ENCODE assay signal across 1 cellular context in the genomic region with DNA sequence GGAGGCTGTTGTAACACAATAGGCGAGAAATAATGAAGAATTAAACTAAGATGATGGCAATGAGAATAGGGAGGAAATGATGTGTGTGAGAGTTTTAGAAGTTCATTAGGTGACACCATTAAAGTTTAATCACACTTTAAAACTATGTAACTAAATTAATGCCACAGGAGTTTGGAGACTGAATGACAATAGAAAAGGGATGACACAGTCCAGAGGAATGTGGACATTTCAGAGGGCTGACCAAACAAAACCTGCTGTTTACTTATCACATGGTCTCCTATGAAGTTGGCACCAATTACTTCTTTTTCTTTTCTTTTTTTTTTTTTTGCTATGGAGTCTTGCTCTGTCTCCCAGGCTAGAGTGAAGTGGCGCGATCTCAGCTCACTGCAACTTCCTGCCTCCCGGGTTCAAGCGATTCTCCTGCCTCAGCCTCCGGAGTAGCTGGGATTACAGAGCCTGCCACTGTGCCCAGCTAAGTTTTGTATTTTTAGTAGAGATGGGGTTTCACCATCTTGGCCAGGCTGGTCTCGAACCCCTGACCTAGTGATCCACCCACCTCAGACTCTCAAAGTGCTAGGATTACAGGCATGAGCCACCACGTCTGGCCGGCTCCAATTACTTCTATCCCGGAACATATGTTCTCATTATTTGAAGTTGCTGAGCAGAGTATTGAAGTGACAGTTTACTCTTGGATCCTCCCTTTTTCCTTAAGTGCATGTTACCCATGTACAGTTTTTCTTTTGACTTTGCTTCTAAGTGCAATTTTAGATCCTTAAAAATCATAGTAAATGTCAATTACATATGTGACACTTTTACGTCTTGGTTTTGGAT.
TF ChIP-seq lines count a peak whose summit lies in the region.

No MANE protein-coding gene starts in this region.

TF ChIP-seq in HepG2, 621 proteins besides CTCF, POLR2A, EP300 and RAD21 (continued from another document and continues in another):
- TF ChIP-seq, protein P1, sequence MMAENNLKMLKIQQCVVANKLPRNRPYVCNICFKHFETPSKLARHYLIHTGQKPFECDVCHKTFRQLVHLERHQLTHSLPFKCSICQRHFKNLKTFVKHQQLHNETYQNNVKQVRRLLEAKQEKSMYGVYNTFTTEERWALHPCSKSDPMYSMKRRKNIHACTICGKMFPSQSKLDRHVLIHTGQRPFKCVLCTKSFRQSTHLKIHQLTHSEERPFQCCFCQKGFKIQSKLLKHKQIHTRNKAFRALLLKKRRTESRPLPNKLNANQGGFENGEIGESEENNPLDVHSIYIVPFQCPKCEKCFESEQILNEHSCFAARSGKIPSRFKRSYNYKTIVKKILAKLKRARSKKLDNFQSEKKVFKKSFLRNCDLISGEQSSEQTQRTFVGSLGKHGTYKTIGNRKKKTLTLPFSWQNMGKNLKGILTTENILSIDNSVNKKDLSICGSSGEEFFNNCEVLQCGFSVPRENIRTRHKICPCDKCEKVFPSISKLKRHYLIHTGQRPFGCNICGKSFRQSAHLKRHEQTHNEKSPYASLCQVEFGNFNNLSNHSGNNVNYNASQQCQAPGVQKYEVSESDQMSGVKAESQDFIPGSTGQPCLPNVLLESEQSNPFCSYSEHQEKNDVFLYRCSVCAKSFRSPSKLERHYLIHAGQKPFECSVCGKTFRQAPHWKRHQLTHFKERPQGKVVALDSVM (CRISPR knock-in tag; IDR thresholded peaks at IDR 0.05) = peak; percentile 75
- TF ChIP-seq, protein P2, sequence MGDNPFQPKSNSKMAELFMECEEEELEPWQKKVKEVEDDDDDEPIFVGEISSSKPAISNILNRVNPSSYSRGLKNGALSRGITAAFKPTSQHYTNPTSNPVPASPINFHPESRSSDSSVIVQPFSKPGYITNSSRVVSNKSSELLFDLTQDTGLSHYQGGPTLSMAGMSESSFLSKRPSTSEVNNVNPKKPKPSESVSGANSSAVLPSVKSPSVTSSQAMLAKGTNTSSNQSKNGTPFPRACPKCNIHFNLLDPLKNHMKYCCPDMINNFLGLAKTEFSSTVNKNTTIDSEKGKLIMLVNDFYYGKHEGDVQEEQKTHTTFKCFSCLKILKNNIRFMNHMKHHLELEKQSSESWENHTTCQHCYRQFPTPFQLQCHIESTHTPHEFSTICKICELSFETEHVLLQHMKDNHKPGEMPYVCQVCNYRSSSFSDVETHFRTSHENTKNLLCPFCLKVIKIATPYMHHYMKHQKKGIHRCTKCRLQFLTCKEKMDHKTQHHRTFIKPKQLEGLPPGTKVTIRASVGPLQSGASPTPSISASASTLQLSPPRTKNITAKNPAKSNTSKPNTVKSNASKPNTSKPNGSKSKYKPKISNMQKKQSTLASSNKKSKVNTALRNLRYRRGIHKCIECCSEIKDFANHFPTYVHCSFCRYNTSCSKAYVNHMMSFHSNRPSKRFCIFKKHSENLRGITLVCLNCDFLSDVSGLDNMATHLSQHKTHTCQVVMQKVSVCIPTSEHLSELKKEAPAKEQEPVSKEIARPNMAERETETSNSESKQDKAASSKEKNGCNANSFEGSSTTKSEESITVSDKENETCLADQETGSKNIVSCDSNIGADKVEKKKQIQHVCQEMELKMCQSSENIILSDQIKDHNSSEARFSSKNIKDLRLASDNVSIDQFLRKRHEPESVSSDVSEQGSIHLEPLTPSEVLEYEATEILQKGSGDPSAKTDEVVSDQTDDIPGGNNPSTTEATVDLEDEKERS (CRISPR knock-in tag; IDR thresholded peaks at IDR 0.05) = peak; percentile 64; the same call in 1 of the 2 replicates
- TF ChIP-seq ZNF556 (CRISPR knock-in tag; IDR thresholded peaks at IDR 0.05; ENCODE audit: borderline replicate concordance) = peak; percentile 64; the same call in 1 of the 2 replicates
- no peak for TF ChIP-seq IRX3 (CRISPR knock-in tag; IDR thresholded peaks at IDR 0.05; ENCODE audit: borderline replicate concordance, low read depth)
- TF ChIP-seq ZNF563 (CRISPR knock-in tag; IDR thresholded peaks at IDR 0.05) = no peak
- peak; percentile 14; the same call in 1 of the 2 replicates for TF ChIP-seq RXRA (CRISPR knock-in tag; IDR thresholded peaks at IDR 0.05)
- 0 out of 2 replicates have a peak, but pooled peaks have one; percentile 43 for TF ChIP-seq ZMYM2 (CRISPR knock-in tag; IDR thresholded peaks at IDR 0.05)
- TF ChIP-seq TOE1 (CRISPR knock-in tag; IDR thresholded peaks at IDR 0.05) = no peak
- no peak for TF ChIP-seq IKZF1 (IDR thresholded peaks at IDR 0.05)
- peak; percentile 87 for TF ChIP-seq HDAC2 (CRISPR knock-in tag; IDR thresholded peaks at IDR 0.05)
- no peak for TF ChIP-seq ZNF367 (CRISPR knock-in tag; IDR thresholded peaks at IDR 0.05; ENCODE audit: borderline replicate concordance)
- peak; percentile 67; the same call in 1 of the 2 replicates for TF ChIP-seq HMG20A (CRISPR knock-in tag; IDR thresholded peaks at IDR 0.05; ENCODE audit: borderline replicate concordance)
- TF ChIP-seq NCOR1 (IDR thresholded peaks at IDR 0.05; ENCODE audit: borderline replicate concordance, low read length) = peak; percentile 29; the same call in 1 of the 2 replicates
- TF ChIP-seq HHEX (CRISPR knock-in tag; IDR thresholded peaks at IDR 0.05) = peak; percentile 9; the same call in 1 of the 2 replicates
- no peak for TF ChIP-seq CBX2 (IDR thresholded peaks at IDR 0.05; ENCODE audit: low read depth, low read length)
- TF ChIP-seq CBX2 (CRISPR knock-in tag; IDR thresholded peaks at IDR 0.05; ENCODE audit: low read depth) = no peak
- TF ChIP-seq SKI (IDR thresholded peaks at IDR 0.05; ENCODE audit: partially characterized antibody) = peak; percentile 19
- TF ChIP-seq SRY (CRISPR knock-in tag; IDR thresholded peaks at IDR 0.05) = no peak
- no peak for TF ChIP-seq ZNF788 (CRISPR knock-in tag; IDR thresholded peaks at IDR 0.05; ENCODE audit: borderline replicate concordance)
- no peak for TF ChIP-seq ZFP82 (CRISPR knock-in tag; IDR thresholded peaks at IDR 0.05; ENCODE audit: borderline replicate concordance)
- TF ChIP-seq, protein P3, sequence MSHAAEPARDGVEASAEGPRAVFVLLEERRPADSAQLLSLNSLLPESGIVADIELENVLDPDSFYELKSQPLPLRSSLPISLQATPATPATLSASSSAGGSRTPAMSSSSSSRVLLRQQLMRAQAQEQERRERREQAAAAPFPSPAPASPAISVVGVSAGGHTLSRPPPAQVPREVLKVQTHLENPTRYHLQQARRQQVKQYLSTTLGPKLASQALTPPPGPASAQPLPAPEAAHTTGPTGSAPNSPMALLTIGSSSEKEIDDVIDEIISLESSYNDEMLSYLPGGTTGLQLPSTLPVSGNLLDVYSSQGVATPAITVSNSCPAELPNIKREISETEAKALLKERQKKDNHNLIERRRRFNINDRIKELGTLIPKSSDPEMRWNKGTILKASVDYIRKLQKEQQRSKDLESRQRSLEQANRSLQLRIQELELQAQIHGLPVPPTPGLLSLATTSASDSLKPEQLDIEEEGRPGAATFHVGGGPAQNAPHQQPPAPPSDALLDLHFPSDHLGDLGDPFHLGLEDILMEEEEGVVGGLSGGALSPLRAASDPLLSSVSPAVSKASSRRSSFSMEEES (CRISPR knock-in tag; IDR thresholded peaks at IDR 0.05) = peak; percentile 88
- TF ChIP-seq ZC3H13 (CRISPR knock-in tag; IDR thresholded peaks at IDR 0.05) = no peak
- peak; percentile 55; the same call in 1 of the 2 replicates for TF ChIP-seq PITX1 (CRISPR knock-in tag; IDR thresholded peaks at IDR 0.05)
- TF ChIP-seq, protein P4, sequence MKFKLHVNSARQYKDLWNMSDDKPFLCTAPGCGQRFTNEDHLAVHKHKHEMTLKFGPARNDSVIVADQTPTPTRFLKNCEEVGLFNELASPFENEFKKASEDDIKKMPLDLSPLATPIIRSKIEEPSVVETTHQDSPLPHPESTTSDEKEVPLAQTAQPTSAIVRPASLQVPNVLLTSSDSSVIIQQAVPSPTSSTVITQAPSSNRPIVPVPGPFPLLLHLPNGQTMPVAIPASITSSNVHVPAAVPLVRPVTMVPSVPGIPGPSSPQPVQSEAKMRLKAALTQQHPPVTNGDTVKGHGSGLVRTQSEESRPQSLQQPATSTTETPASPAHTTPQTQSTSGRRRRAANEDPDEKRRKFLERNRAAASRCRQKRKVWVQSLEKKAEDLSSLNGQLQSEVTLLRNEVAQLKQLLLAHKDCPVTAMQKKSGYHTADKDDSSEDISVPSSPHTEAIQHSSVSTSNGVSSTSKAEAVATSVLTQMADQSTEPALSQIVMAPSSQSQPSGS (CRISPR knock-in tag; IDR thresholded peaks at IDR 0.05) = peak; percentile 77; the same call in 1 of the 2 replicates
- no peak for TF ChIP-seq ZNF430 (CRISPR knock-in tag; IDR thresholded peaks at IDR 0.05)
- TF ChIP-seq HNRNPH1 (optimal IDR thresholded peaks at IDR 0.05; ENCODE audit: low read depth, low read length) = no peak
- TF ChIP-seq ELF4 (CRISPR knock-in tag; IDR thresholded peaks at IDR 0.05; ENCODE audit: borderline replicate concordance) = no peak
- TF ChIP-seq ZKSCAN5 (CRISPR knock-in tag; IDR thresholded peaks at IDR 0.05) = no peak
- no peak for TF ChIP-seq ZNF383 (CRISPR knock-in tag; IDR thresholded peaks at IDR 0.05; ENCODE audit: borderline replicate concordance)
- no peak for TF ChIP-seq MAFG (CRISPR knock-in tag; IDR thresholded peaks at IDR 0.05)
- TF ChIP-seq, protein P5, sequence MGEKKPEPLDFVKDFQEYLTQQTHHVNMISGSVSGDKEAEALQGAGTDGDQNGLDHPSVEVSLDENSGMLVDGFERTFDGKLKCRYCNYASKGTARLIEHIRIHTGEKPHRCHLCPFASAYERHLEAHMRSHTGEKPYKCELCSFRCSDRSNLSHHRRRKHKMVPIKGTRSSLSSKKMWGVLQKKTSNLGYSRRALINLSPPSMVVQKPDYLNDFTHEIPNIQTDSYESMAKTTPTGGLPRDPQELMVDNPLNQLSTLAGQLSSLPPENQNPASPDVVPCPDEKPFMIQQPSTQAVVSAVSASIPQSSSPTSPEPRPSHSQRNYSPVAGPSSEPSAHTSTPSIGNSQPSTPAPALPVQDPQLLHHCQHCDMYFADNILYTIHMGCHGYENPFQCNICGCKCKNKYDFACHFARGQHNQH (CRISPR knock-in tag; IDR thresholded peaks at IDR 0.05) = 0 out of 2 replicates have a peak, but pooled peaks have one; percentile 32
- TF ChIP-seq, protein P6, sequence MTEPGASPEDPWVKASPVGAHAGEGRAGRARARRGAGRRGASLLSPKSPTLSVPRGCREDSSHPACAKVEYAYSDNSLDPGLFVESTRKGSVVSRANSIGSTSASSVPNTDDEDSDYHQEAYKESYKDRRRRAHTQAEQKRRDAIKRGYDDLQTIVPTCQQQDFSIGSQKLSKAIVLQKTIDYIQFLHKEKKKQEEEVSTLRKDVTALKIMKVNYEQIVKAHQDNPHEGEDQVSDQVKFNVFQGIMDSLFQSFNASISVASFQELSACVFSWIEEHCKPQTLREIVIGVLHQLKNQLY (CRISPR knock-in tag; IDR thresholded peaks at IDR 0.05) = peak; percentile 56; the same call in 1 of the 2 replicates
- TF ChIP-seq FOXK2 (IDR thresholded peaks at IDR 0.05) = 0 out of 2 replicates have a peak, but pooled peaks have one; percentile 49
- no peak for TF ChIP-seq ARNT2 (CRISPR knock-in tag; IDR thresholded peaks at IDR 0.05; ENCODE audit: low read depth)
- peak; percentile 74; the same call in 1 of the 2 replicates for TF ChIP-seq SMYD3 (CRISPR knock-in tag; IDR thresholded peaks at IDR 0.05)
- peak; percentile 89 for TF ChIP-seq SOX13 (IDR thresholded peaks at IDR 0.05)
- peak in 1 of 2 experiments; percentile 99; a peak in 2 of 4 replicates for TF ChIP-seq SOX13 (CRISPR knock-in tag; conservative IDR thresholded peaks at IDR 0.05 in 1 of 2, IDR thresholded peaks at IDR 0.05 in 1 of 2)
- peak; percentile 96 for TF ChIP-seq TEAD3 (CRISPR knock-in tag; optimal IDR thresholded peaks at IDR 0.05; ENCODE audit: borderline replicate concordance)
- no peak for TF ChIP-seq RNF2 (conservative IDR thresholded peaks at IDR 0.05; ENCODE audit: low read depth)
- peak; percentile 65; the same call in 1 of the 2 replicates for TF ChIP-seq ARID2 (CRISPR knock-in tag; IDR thresholded peaks at IDR 0.05; ENCODE audit: borderline replicate concordance)
- no peak for TF ChIP-seq TRIM24 (CRISPR knock-in tag; IDR thresholded peaks at IDR 0.05)
- peak; percentile 81 for TF ChIP-seq ELF3 (CRISPR knock-in tag; IDR thresholded peaks at IDR 0.05)
- peak; percentile 73; the same call in 1 of the 2 replicates for TF ChIP-seq DPF2 (CRISPR knock-in tag; IDR thresholded peaks at IDR 0.05; ENCODE audit: borderline replicate concordance, low read depth)
- TF ChIP-seq, protein P7, sequence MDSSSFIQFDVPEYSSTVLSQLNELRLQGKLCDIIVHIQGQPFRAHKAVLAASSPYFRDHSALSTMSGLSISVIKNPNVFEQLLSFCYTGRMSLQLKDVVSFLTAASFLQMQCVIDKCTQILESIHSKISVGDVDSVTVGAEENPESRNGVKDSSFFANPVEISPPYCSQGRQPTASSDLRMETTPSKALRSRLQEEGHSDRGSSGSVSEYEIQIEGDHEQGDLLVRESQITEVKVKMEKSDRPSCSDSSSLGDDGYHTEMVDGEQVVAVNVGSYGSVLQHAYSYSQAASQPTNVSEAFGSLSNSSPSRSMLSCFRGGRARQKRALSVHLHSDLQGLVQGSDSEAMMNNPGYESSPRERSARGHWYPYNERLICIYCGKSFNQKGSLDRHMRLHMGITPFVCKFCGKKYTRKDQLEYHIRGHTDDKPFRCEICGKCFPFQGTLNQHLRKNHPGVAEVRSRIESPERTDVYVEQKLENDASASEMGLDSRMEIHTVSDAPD (CRISPR knock-in tag; IDR thresholded peaks at IDR 0.05) = 0 out of 2 replicates have a peak, but pooled peaks have one; percentile 65
- TF ChIP-seq MED1 (CRISPR knock-in tag; IDR thresholded peaks at IDR 0.05) = peak; percentile 69
- TF ChIP-seq SALL1 (CRISPR knock-in tag; IDR thresholded peaks at IDR 0.05) = peak; percentile 60
- 0 out of 2 replicates have a peak, but pooled peaks have one; percentile 40 for TF ChIP-seq ZNF761 (CRISPR knock-in tag; conservative IDR thresholded peaks at IDR 0.05)
- TF ChIP-seq ZNF746 (CRISPR knock-in tag; IDR thresholded peaks at IDR 0.05) = no peak
- TF ChIP-seq, protein P8, sequence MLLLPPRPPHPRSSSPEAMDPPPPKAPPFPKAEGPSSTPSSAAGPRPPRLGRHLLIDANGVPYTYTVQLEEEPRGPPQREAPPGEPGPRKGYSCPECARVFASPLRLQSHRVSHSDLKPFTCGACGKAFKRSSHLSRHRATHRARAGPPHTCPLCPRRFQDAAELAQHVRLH (CRISPR knock-in tag; IDR thresholded peaks at IDR 0.05; ENCODE audit: borderline replicate concordance, low read depth) = peak; percentile 22; the same call in 1 of the 2 replicates
- TF ChIP-seq, protein P9, sequence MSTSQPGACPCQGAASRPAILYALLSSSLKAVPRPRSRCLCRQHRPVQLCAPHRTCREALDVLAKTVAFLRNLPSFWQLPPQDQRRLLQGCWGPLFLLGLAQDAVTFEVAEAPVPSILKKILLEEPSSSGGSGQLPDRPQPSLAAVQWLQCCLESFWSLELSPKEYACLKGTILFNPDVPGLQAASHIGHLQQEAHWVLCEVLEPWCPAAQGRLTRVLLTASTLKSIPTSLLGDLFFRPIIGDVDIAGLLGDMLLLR (CRISPR knock-in tag; IDR thresholded peaks at IDR 0.05) = no peak
- peak; percentile 65; the same call in 1 of the 2 replicates for TF ChIP-seq ETV5 (CRISPR knock-in tag; IDR thresholded peaks at IDR 0.05; ENCODE audit: borderline replicate concordance)
- TF ChIP-seq ADNP (CRISPR knock-in tag; IDR thresholded peaks at IDR 0.05) = peak; percentile 63; the same call in 1 of the 2 replicates
- peak; percentile 89 for TF ChIP-seq FOXK1 (CRISPR knock-in tag; IDR thresholded peaks at IDR 0.05; ENCODE audit: borderline replicate concordance, low read depth)
